ENCODE assay signal across 8 cellular contexts in the genomic region with DNA sequence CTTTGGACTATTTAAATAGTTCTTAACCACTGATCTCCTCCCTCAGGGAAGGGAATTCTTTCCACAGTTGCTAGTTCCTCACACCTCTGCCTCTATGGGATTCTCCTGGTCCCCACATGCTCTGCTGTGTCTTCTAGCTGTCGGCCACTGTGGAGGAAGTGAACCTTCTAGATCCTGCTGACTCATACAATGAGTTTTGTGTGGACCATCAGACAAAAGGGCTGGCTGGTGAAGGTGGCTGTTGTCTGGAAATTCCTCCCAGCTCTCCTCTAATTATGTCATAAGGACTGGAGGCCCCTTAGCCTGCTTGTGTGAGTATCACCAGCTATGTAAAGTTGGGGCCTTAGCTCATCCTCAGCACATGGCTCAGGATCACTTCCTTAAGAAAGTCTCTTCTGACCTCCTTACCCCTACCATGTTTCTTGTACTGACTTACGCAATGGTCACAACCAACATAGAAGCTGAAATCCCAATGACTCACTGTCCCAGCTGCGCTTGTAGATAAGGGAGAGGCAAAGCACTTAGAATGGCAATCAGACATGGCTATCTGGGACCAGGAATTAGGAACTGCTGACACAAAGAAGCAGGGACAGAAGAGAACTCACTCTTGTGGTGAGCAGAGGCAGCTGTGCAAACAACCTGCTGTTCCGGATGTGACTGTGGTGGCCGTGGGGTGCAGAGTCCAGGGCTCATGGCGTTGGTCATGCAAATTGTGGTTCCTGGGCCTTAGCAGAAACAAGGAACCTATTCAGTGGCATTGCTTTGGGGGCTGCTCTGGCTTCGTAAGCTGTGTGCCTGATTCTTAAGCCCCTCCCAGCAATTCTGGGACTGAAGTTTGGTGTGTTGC. TPM values are rescaled to one million over a fixed set of nuclear protein-coding genes. Genes with fewer than 3 reads are reported as not detected.
DNase-seq lines count a peak whose midpoint lies in the region; ATAC-seq and TF ChIP-seq lines count a peak whose summit lies in the region.

No MANE protein-coding gene starts in this region.

- CTCF ChIA-PET in AG04449 (lab: Yijun Ruan, JAX) = interaction anchor here (1.4 to 1.5 kb wide), 2 partner anchors 184 to 236 kb away, joined by 3 read pairs; no protein-coding TSS in a partner anchor

- no peaks in the 10 kb centered on the region for H3K27me3 ChIP-seq in ascending aorta

- H3K27ac Mint-ChIP-seq in immature natural killer cell = peak overlapping the region in 5 of 6 donors; percentile 20 to 76 (median 48)
- peak overlapping the region; percentile 75 for H3K27ac Mint-ChIP-seq in stimulated activated effector memory CD8-positive, alpha-beta T cell treated with anti-CD3 and anti-CD28 coated beads, Interleukin-12 subunit alpha, Interleukin-12 subunit beta, amount 100 ng/mL, for 72 hours

- H3K4me3 ChIP-seq in AG04449 (ENCODE audit: low read depth, low read length) (no peak overlapping the region), ascending aorta (no peak overlapping the region)

- H3K27me3 Mint-ChIP-seq in immature natural killer cell (ENCODE audit: low read depth in 3 of 3) = peaks cover 0 to 2% (median 0%) of the 10 kb centered on the region in 3 donors

- H3K27ac ChIP-seq in ascending aorta = peak overlapping the region; percentile 44 to 53

- no peaks in the 10 kb centered on the region for H3K9me3 ChIP-seq in ascending aorta

- H3K4me1 ChIP-seq in ascending aorta = no peaks in the 10 kb centered on the region

- ATAC-seq in HG02973 (IDR thresholded peaks at IDR 0.05; ENCODE audit: unreplicated experiment) = peak; percentile 66
- ATAC-seq in stimulated activated effector memory CD8-positive, alpha-beta T cell treated with anti-CD3 and anti-CD28 coated beads, Interleukin-12 subunit alpha, Interleukin-12 subunit beta, amount 100 ng/mL, for 72 hours = peak; percentile 56

- TF ChIP-seq POLR2A in GM18526 (IDR thresholded peaks at IDR 0.05; ENCODE audit: extremely low read depth, insufficient read length) = peak; percentile 77

- TF ChIP-seq CTCF in AG04449 (IDR thresholded peaks at IDR 0.05; ENCODE audit: insufficient read depth, low read length, missing control alignments) (no peak), ascending aorta (IDR thresholded peaks at IDR 0.05) (no peak)

- H3K4me3 Mint-ChIP-seq in immature natural killer cell = peak overlapping the region in 4 of 5 donors; percentile 33 to 50 (median 44)
- no peak overlapping the region for H3K4me3 Mint-ChIP-seq in stimulated activated effector memory CD8-positive, alpha-beta T cell treated with anti-CD3 and anti-CD28 coated beads, Interleukin-12 subunit alpha, Interleukin-12 subunit beta, amount 100 ng/mL, for 72 hours

- POLR2A ChIA-PET in AG04449 (lab: Yijun Ruan, JAX) = no interaction called here

- no peaks in the 10 kb centered on the region for H3K36me3 ChIP-seq in ascending aorta

- no peaks in the 10 kb centered on the region for H3K36me3 Mint-ChIP-seq in immature natural killer cell
- no peaks in the 10 kb centered on the region for H3K36me3 Mint-ChIP-seq in stimulated activated effector memory CD8-positive, alpha-beta T cell treated with anti-CD3 and anti-CD28 coated beads, Interleukin-12 subunit alpha, Interleukin-12 subunit beta, amount 100 ng/mL, for 72 hours

- H3K4me1 Mint-ChIP-seq in immature natural killer cell = peaks cover 24 to 45% of the 10 kb centered on the region in 2 donors
- H3K4me1 Mint-ChIP-seq in stimulated activated effector memory CD8-positive, alpha-beta T cell treated with anti-CD3 and anti-CD28 coated beads, Interleukin-12 subunit alpha, Interleukin-12 subunit beta, amount 100 ng/mL, for 72 hours = peaks cover 15% of the 10 kb centered on the region

- H3K9me3 Mint-ChIP-seq in immature natural killer cell = peaks cover 0 to 3% (median 0%) of the 10 kb centered on the region in 6 donors
- peaks cover 8% of the 10 kb centered on the region for H3K9me3 Mint-ChIP-seq in stimulated activated effector memory CD8-positive, alpha-beta T cell treated with anti-CD3 and anti-CD28 coated beads, Interleukin-12 subunit alpha, Interleukin-12 subunit beta, amount 100 ng/mL, for 72 hours

- peak; percentile 41 for DNase-seq in AG04449 (ENCODE audit: low read depth, low spot score)
- DNase-seq in NCI-H2107 (lab: John Stamatoyannopoulos, UW) = peak; percentile 69
- DNase-seq in ascending aorta (ENCODE audit: low spot score in 2 of 2) = peak; percentile 60 to 86
- DNase-seq in immature natural killer cell = peak; percentile 29 to 33 (median 30)
- no peak for DNase-seq in stimulated activated effector memory CD8-positive, alpha-beta T cell treated with anti-CD3 and anti-CD28 coated beads, Interleukin-12 subunit alpha, Interleukin-12 subunit beta, amount 100 ng/mL, for 72 hours (ENCODE audit: low spot score in 2 of 2)
- no peak for DNase-seq in GM19238 (ENCODE audit: insufficient read length, low spot score)

- intact Hi-C loops in ascending aorta (cut with DNase I) = no loop called here

RNA-seq across cellular contexts. Expression of a gene that starts 2.5 kb away (rescaled TPM):
- total RNA-seq in ascending aorta = not detected
- 1 to 10 TPM in 1 of 3 donors, under 1 TPM in 1, not detected in 1; 0.03 to 1.6 TPM for polyA plus RNA-seq in immature natural killer cell

Comparison
In these comparisons a context has a peak if more than half of its experiments do, and no peak if none do; other contexts are left out.
1. DNase-seq: peak in AG04449 (single experiment), NCI-H2107 (single experiment), ascending aorta (2 of 2) and immature natural killer cell (3 of 3); none in stimulated activated effector memory CD8-positive, alpha-beta T cell treated with anti-CD3 and anti-CD28 coated beads, Interleukin-12 subunit alpha, Interleukin-12 subunit beta, amount 100 ng/mL, for 72 hours (0 of 2) and GM19238 (single experiment).